Comparison of ENCODE assay signal across 8 cellular contexts in genomic region chr7:142383826-142384507, GRCh38.
DNase-seq lines count a peak whose midpoint lies in the region; ATAC-seq and TF ChIP-seq lines count a peak whose summit lies in the region.

No MANE protein-coding gene starts in this region.

- intact Hi-C loops in upper lobe of right lung (cut with DNase I): no loop called here
- intact Hi-C loops in Right ventricle myocardium inferior (cut with DNase I): no loop called here

- peak in 2 of 3 donors; percentile 4 to 8 for DNase-seq in stimulated activated CD4-positive, alpha-beta T cell treated with anti-CD3 and anti-CD28 coated beads, Interleukin-12 subunit alpha, Interleukin-12 subunit beta, amount 100 ng/mL, for 48 hours (ENCODE audit: low read depth in 2 of 3, low spot score in 1 of 3)
- DNase-seq in stimulated activated CD4-positive, alpha-beta T cell treated with anti-CD3 and anti-CD28 coated beads, Interleukin-12 subunit alpha, Interleukin-12 subunit beta, amount 100 ng/mL, for 4 hours: no peak
- no peak for DNase-seq in MM.1S
- DNase-seq in central memory CD8-positive, alpha-beta T cell (ENCODE audit: low spot score in 2 of 2): no peak
- no peak for DNase-seq in upper lobe of right lung
- no peak for DNase-seq in Right ventricle myocardium inferior (ENCODE audit: missing footprints)
- DNase-seq in nucleus accumbens (lab: John Stamatoyannopoulos, UW): no peak
- DNase-seq in left lobe of liver (ENCODE audit: low spot score): no peak

- no peaks in the 10 kb centered on the region for H3K9me3 ChIP-seq in MM.1S (replicated peaks; ENCODE audit: insufficient read depth, low read length)
- no peaks in the 10 kb centered on the region for H3K9me3 ChIP-seq in upper lobe of right lung

- no peak for ATAC-seq in central memory CD8-positive, alpha-beta T cell (replicated peaks; ENCODE audit: extremely low read depth, poor library complexity, severe bottlenecking)
- peak; percentile 44 for ATAC-seq in upper lobe of right lung
- no peak for ATAC-seq in Right ventricle myocardium inferior
- ATAC-seq in left lobe of liver: no peak

- H3K79me2 ChIP-seq in MM.1S (ENCODE audit: low read length): no peaks in the 10 kb centered on the region

- H3K27ac ChIP-seq in MM.1S (ENCODE audit: low read length) (no peak overlapping the region), upper lobe of right lung (no peak overlapping the region)

- H3K4me3 ChIP-seq in MM.1S (ENCODE audit: low read length) (no peak overlapping the region), upper lobe of right lung (no peak overlapping the region)

- peak overlapping the region; percentile 41 for H2AFZ ChIP-seq in MM.1S (ENCODE audit: low read length)

- peaks cover 20% of the 10 kb centered on the region for H3K4me1 ChIP-seq in MM.1S (ENCODE audit: low read length)
- no peaks in the 10 kb centered on the region for H3K4me1 ChIP-seq in upper lobe of right lung

- no peaks in the 10 kb centered on the region for H3K27me3 Mint-ChIP-seq in central memory CD8-positive, alpha-beta T cell

- H3K27me3 ChIP-seq in MM.1S (replicated peaks; ENCODE audit: insufficient read depth, low read length) (no peaks in the 10 kb centered on the region), upper lobe of right lung (no peaks in the 10 kb centered on the region)

- H4K20me1 ChIP-seq in MM.1S (ENCODE audit: insufficient read depth, low read length): no peaks in the 10 kb centered on the region

- no peaks in the 10 kb centered on the region for H3K9me3 Mint-ChIP-seq in central memory CD8-positive, alpha-beta T cell

- no peaks in the 10 kb centered on the region for H3K9me2 ChIP-seq in MM.1S (replicated peaks; ENCODE audit: insufficient read depth, low read length)

- no peak overlapping the region for H3K4me2 ChIP-seq in MM.1S (ENCODE audit: low read depth, low read length)

- peak overlapping the region; percentile 48 for H3K4me3 Mint-ChIP-seq in central memory CD8-positive, alpha-beta T cell

- H3K4me1 Mint-ChIP-seq in central memory CD8-positive, alpha-beta T cell: peaks cover 22% of the 10 kb centered on the region

- H3K9ac ChIP-seq in MM.1S (ENCODE audit: low read length): no peak overlapping the region

- peaks cover 11% of the 10 kb centered on the region for H3F3A ChIP-seq in MM.1S (ENCODE audit: insufficient read depth, low read length)

- TF ChIP-seq CTCF in MM.1S (IDR thresholded peaks at IDR 0.05; ENCODE audit: low read length) (no peak), upper lobe of right lung (IDR thresholded peaks at IDR 0.05) (no peak)

- H3K36me3 Mint-ChIP-seq in central memory CD8-positive, alpha-beta T cell (ENCODE audit: insufficient read depth): no peaks in the 10 kb centered on the region

- peak overlapping the region; percentile 11 for H3K27ac Mint-ChIP-seq in central memory CD8-positive, alpha-beta T cell (ENCODE audit: low read depth)

- H3K36me3 ChIP-seq in MM.1S (replicated peaks; ENCODE audit: insufficient read depth, low read length) (no peaks in the 10 kb centered on the region), upper lobe of right lung (no peaks in the 10 kb centered on the region)

Comparison
In these comparisons a context has a peak if more than half of its experiments do, and no peak if none do; other contexts are left out.
1. DNase-seq: peak in stimulated activated CD4-positive, alpha-beta T cell treated with anti-CD3 and anti-CD28 coated beads, Interleukin-12 subunit alpha, Interleukin-12 subunit beta, amount 100 ng/mL, for 48 hours (2 of 3); none in stimulated activated CD4-positive, alpha-beta T cell treated with anti-CD3 and anti-CD28 coated beads, Interleukin-12 subunit alpha, Interleukin-12 subunit beta, amount 100 ng/mL, for 4 hours (single experiment), MM.1S (single experiment), central memory CD8-positive, alpha-beta T cell (0 of 2), upper lobe of right lung (single experiment), Right ventricle myocardium inferior (single experiment), nucleus accumbens (0 of 56) and left lobe of liver (single experiment).